8 cellular contexts compared by ENCODE assay signal in the genomic region with DNA sequence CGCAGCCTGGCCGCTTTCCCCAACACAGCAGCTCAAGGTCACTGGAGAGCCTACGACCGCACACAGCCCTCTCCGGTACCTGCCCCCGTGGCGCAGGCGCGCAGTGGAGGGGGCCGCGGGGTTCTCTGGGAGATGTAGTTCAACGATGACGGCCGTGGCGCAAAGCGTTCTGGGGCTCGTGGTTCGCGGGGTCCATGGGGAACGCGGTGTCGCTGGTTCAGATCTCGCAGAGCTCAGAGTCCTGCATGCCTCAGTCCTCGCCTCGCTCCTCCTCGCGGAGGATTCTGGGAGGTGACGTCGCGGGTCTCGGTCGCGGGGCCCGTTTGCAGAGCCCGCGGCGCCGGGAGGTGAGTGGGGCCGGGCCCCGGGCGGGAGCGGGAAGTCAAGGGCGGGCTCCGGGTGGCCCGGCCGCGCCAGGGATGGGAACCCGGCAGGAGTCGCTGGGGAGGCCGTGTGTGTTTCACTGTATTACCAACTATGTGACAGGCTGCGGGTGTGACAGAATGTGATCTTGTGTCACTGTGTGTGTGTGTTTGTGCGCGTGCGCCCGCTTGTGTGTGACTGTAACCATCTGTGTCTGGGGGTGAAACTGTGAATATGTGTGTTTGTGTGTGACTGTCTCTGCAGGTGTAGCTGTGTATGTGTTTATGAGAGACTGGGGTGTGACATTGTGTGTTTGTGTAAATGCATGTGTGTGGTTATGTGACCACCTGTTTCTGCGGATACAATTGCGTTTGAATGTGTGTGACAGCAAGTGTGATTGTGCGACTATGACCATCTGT. TPM values are rescaled to one million over a fixed set of nuclear protein-coding genes. Genes with fewer than 3 reads are reported as not detected.
DNase-seq lines count a peak whose midpoint lies in the region; ATAC-seq and TF ChIP-seq lines count a peak whose summit lies in the region.

A gene (plus strand): TSS at position 220 of the 782 bp plus-strand sequence. CDS start 3,100 bp downstream, outside the sequence.

- H3K4me3 ChIP-seq in left lung, result peak within 1 kb of the TSS; percentile 57 to 59

- H3K27ac ChIP-seq in C4-2B (peak within 1 kb of the TSS; percentile 81), left lung (peak within 1 kb of the TSS; percentile 69 to 82)

- ATAC-seq in GM19351 (IDR thresholded peaks at IDR 0.05; ENCODE audit: unreplicated experiment) (peak; percentile 97), HG03520 (IDR thresholded peaks at IDR 0.05; ENCODE audit: unreplicated experiment) (peak; percentile 94), left lung (peak; percentile 99)

- H3K27me3 ChIP-seq in left lung, result no peaks in the 10 kb centered on the region

- intact Hi-C loops in left lung (cut with DNase I), result no loop called here

- DNase-seq in NCI-H69 (lab: John Stamatoyannopoulos, UW) (peak; percentile 99), dermis blood vessel endothelial cell (peak; percentile 99), left lung (peak; percentile 98)
- DNase-seq in activated CD4-positive, alpha-beta T cell treated with anti-CD3 and anti-CD28 coated beads, Interleukin-2, amount 50 U/mL, for 4 hours, result peak; percentile 96
- peak; percentile 95 for DNase-seq in stimulated activated CD4-positive, alpha-beta T cell treated with anti-CD3 and anti-CD28 coated beads, Interleukin-2, amount 100 ng/mL, for 4 hours (ENCODE audit: low read depth)

- peaks cover 0 to 44% of the 10 kb centered on the region in 2 donors for H3K9me3 ChIP-seq in left lung

- H3K36me3 ChIP-seq in left lung, result peaks cover 0 to 26% of the 10 kb centered on the region in 2 donors

- TF ChIP-seq CTCF in C4-2B (conservative IDR thresholded peaks at IDR 0.05), result no peak
- peak in 1 of 2 donors; percentile 19 for TF ChIP-seq CTCF in left lung (IDR thresholded peaks at IDR 0.05)

- peaks cover 0 to 11% of the 10 kb centered on the region in 2 donors for H3K4me1 ChIP-seq in left lung

RNA-seq across cellular contexts. Expression of the gene that starts here (rescaled TPM):
- total RNA-seq in dermis blood vessel endothelial cell, result 5.0 and 6.0 TPM in 2 replicates
- total RNA-seq in left lung, result 1 to 10 TPM; 4.3 to 5.4 TPM

Comparison
In these comparisons a context has a peak if more than half of its experiments do, and no peak if none do; other contexts are left out.
1. Peak in every context shown above with its lines: DNase-seq, ATAC-seq, H3K4me3 ChIP-seq and H3K27ac ChIP-seq.